ENCODE assay signal across 1 cellular context in genomic region chr20:17969276-17969883, GRCh38.
TF ChIP-seq lines count a peak whose summit lies in the region.

No MANE protein-coding gene starts in this region.

TF ChIP-seq in HepG2, 621 proteins besides CTCF, POLR2A, EP300 and RAD21 (continued from another document and continues in another):
- TF ChIP-seq ZBTB14 (CRISPR knock-in tag; IDR thresholded peaks at IDR 0.05) (no peak; the same call in 1 of the 2 replicates), NR3C1 (CRISPR knock-in tag; IDR thresholded peaks at IDR 0.05) (no peak), MTERF4 (CRISPR knock-in tag; IDR thresholded peaks at IDR 0.05) (no peak), MTF1 (CRISPR knock-in tag; IDR thresholded peaks at IDR 0.05) (no peak; the same call in none of the 2 replicates), RBAK (CRISPR knock-in tag; IDR thresholded peaks at IDR 0.05) (0 out of 2 replicates have a peak, but pooled peaks have one; percentile 5), SIX1 (CRISPR knock-in tag; IDR thresholded peaks at IDR 0.05; ENCODE audit: borderline replicate concordance) (no peak), PHF21A (CRISPR knock-in tag; IDR thresholded peaks at IDR 0.05) (0 out of 2 replicates have a peak, but pooled peaks have one; percentile 5), MYC (CRISPR knock-in tag; IDR thresholded peaks at IDR 0.05; ENCODE audit: borderline replicate concordance) (no peak), STAT6 (CRISPR knock-in tag; IDR thresholded peaks at IDR 0.05; ENCODE audit: borderline replicate concordance) (no peak), FOXP1 (IDR thresholded peaks at IDR 0.05) (no peak), FOXP1 (CRISPR knock-in tag; IDR thresholded peaks at IDR 0.05) (no peak), ZKSCAN1 (IDR thresholded peaks at IDR 0.05; ENCODE audit: low read length) (no peak), ZNF101 (CRISPR knock-in tag; IDR thresholded peaks at IDR 0.05; ENCODE audit: borderline replicate concordance, low read depth) (0 out of 2 replicates have a peak, but pooled peaks have one; percentile 10), ISX (CRISPR knock-in tag; conservative IDR thresholded peaks at IDR 0.05) (no peak), POLR2AphosphoS5 (IDR thresholded peaks at IDR 0.05; ENCODE audit: low read depth, low read length) (peak; percentile 31), ZNF7 (CRISPR knock-in tag; IDR thresholded peaks at IDR 0.05) (no peak), NFE2L2 (IDR thresholded peaks at IDR 0.05; ENCODE audit: low read length) (no peak), ZNF839 (CRISPR knock-in tag; IDR thresholded peaks at IDR 0.05; ENCODE audit: borderline replicate concordance) (no peak), ZNF607 (CRISPR knock-in tag; IDR thresholded peaks at IDR 0.05; ENCODE audit: borderline replicate concordance) (no peak; the same call in 1 of the 2 replicates), CREB1 (IDR thresholded peaks at IDR 0.05) (no peak), CREB1 (CRISPR knock-in tag; IDR thresholded peaks at IDR 0.05) (no peak), YY1 (IDR thresholded peaks at IDR 0.05; ENCODE audit: insufficient read depth, insufficient replicate concordance, low read depth, low read length) (peak; percentile 90), ZNF550 (CRISPR knock-in tag; IDR thresholded peaks at IDR 0.05; ENCODE audit: borderline replicate concordance) (no peak), JARID2 (CRISPR knock-in tag; IDR thresholded peaks at IDR 0.05; ENCODE audit: insufficient replicate concordance) (no peak), ZSCAN9 (CRISPR knock-in tag; IDR thresholded peaks at IDR 0.05; ENCODE audit: borderline replicate concordance) (no peak), SOX13 (IDR thresholded peaks at IDR 0.05) (no peak), SOX13 (CRISPR knock-in tag; conservative IDR thresholded peaks at IDR 0.05 in 1 of 2, IDR thresholded peaks at IDR 0.05 in 1 of 2) (peak in 1 of 2 experiments; percentile 52; a peak in 1 of 4 replicates), ZBTB37 (CRISPR knock-in tag; IDR thresholded peaks at IDR 0.05) (peak; percentile 32; the same call in 1 of the 2 replicates), ZNF354B (CRISPR knock-in tag; IDR thresholded peaks at IDR 0.05) (0 out of 2 replicates have a peak, but pooled peaks have one; percentile 45), BORCS8-MEF2B (CRISPR knock-in tag; IDR thresholded peaks at IDR 0.05) (no peak), NFAT5 (CRISPR knock-in tag; IDR thresholded peaks at IDR 0.05) (no peak; the same call in 1 of the 2 replicates), ZNF678 (CRISPR knock-in tag; IDR thresholded peaks at IDR 0.05) (0 out of 2 replicates have a peak, but pooled peaks have one; percentile 5), SP2 (CRISPR knock-in tag; IDR thresholded peaks at IDR 0.05) (no peak), ETV6 (CRISPR knock-in tag; conservative IDR thresholded peaks at IDR 0.05) (no peak), ZNF124 (CRISPR knock-in tag; IDR thresholded peaks at IDR 0.05) (no peak; the same call in 1 of the 2 replicates)
- TF ChIP-seq, protein P1, sequence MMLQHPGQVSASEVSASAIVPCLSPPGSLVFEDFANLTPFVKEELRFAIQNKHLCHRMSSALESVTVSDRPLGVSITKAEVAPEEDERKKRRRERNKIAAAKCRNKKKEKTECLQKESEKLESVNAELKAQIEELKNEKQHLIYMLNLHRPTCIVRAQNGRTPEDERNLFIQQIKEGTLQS (CRISPR knock-in tag; IDR thresholded peaks at IDR 0.05), result no peak
- TF ChIP-seq, protein P2, sequence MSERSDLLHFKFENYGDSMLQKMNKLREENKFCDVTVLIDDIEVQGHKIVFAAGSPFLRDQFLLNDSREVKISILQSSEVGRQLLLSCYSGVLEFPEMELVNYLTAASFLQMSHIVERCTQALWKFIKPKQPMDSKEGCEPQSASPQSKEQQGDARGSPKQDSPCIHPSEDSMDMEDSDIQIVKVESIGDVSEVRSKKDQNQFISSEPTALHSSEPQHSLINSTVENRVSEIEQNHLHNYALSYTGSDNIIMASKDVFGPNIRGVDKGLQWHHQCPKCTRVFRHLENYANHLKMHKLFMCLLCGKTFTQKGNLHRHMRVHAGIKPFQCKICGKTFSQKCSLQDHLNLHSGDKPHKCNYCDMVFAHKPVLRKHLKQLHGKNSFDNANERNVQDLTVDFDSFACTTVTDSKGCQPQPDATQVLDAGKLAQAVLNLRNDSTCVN (CRISPR knock-in tag; IDR thresholded peaks at IDR 0.05; ENCODE audit: borderline replicate concordance), result no peak
- TF ChIP-seq, protein P3, sequence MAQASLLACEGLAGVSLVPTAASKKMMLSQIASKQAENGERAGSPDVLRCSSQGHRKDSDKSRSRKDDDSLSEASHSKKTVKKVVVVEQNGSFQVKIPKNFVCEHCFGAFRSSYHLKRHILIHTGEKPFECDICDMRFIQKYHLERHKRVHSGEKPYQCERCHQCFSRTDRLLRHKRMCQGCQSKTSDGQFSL (CRISPR knock-in tag; IDR thresholded peaks at IDR 0.05), result no peak
- TF ChIP-seq, protein P4, sequence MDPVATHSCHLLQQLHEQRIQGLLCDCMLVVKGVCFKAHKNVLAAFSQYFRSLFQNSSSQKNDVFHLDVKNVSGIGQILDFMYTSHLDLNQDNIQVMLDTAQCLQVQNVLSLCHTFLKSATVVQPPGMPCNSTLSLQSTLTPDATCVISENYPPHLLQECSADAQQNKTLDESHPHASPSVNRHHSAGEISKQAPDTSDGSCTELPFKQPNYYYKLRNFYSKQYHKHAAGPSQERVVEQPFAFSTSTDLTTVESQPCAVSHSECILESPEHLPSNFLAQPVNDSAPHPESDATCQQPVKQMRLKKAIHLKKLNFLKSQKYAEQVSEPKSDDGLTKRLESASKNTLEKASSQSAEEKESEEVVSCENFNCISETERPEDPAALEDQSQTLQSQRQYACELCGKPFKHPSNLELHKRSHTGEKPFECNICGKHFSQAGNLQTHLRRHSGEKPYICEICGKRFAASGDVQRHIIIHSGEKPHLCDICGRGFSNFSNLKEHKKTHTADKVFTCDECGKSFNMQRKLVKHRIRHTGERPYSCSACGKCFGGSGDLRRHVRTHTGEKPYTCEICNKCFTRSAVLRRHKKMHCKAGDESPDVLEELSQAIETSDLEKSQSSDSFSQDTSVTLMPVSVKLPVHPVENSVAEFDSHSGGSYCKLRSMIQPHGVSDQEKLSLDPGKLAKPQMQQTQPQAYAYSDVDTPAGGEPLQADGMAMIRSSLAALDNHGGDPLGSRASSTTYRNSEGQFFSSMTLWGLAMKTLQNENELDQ (CRISPR knock-in tag; IDR thresholded peaks at IDR 0.05; ENCODE audit: borderline replicate concordance), result 0 out of 2 replicates have a peak, but pooled peaks have one; percentile 10
- TF ChIP-seq, protein P5, sequence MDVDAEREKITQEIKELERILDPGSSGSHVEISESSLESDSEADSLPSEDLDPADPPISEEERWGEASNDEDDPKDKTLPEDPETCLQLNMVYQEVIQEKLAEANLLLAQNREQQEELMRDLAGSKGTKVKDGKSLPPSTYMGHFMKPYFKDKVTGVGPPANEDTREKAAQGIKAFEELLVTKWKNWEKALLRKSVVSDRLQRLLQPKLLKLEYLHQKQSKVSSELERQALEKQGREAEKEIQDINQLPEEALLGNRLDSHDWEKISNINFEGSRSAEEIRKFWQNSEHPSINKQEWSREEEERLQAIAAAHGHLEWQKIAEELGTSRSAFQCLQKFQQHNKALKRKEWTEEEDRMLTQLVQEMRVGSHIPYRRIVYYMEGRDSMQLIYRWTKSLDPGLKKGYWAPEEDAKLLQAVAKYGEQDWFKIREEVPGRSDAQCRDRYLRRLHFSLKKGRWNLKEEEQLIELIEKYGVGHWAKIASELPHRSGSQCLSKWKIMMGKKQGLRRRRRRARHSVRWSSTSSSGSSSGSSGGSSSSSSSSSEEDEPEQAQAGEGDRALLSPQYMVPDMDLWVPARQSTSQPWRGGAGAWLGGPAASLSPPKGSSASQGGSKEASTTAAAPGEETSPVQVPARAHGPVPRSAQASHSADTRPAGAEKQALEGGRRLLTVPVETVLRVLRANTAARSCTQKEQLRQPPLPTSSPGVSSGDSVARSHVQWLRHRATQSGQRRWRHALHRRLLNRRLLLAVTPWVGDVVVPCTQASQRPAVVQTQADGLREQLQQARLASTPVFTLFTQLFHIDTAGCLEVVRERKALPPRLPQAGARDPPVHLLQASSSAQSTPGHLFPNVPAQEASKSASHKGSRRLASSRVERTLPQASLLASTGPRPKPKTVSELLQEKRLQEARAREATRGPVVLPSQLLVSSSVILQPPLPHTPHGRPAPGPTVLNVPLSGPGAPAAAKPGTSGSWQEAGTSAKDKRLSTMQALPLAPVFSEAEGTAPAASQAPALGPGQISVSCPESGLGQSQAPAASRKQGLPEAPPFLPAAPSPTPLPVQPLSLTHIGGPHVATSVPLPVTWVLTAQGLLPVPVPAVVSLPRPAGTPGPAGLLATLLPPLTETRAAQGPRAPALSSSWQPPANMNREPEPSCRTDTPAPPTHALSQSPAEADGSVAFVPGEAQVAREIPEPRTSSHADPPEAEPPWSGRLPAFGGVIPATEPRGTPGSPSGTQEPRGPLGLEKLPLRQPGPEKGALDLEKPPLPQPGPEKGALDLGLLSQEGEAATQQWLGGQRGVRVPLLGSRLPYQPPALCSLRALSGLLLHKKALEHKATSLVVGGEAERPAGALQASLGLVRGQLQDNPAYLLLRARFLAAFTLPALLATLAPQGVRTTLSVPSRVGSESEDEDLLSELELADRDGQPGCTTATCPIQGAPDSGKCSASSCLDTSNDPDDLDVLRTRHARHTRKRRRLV (CRISPR knock-in tag; IDR thresholded peaks at IDR 0.05), result no peak; the same call in 1 of the 2 replicates
